In genomic region chr11:12503886-12504285, GRCh38 we compare ENCODE assay signal across 1 cellular context.
TF ChIP-seq lines count a peak whose summit lies in the region.

No MANE protein-coding gene starts in this region.

TF ChIP-seq in WTC11, 78 proteins besides CTCF, POLR2A, EP300 and RAD21 (continued from another document):
- no peak for TF ChIP-seq AFF4 (CRISPR knock-in tag; IDR thresholded peaks at IDR 0.05; ENCODE audit: borderline replicate concordance)
- TF ChIP-seq ZNF232 (CRISPR knock-in tag; IDR thresholded peaks at IDR 0.05) = no peak
TF ChIP-seq in WTC11: peak in this region for 0.
